In the genomic region with DNA sequence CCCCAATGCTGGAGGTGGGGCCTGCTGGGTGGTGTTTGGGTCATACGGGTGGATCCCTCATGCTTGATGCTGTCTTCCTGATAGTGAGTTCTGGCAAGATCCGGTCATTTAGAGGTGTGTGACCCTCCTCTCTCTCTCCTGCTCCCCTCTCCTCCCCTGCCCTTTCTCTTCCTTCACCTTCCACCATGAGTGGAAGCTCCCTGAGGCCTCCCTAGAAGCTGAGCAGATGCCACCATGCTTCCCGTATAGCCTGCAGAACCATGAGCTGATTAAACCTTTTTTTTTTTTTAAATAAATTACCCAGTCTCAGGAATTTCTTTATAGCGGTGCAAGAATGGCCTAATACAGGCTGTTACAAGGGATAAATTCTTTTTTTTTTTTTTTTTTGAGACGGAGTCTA, we compare ENCODE assay signal across 24 cellular contexts. TPM values are rescaled to one million over a fixed set of nuclear protein-coding genes. Genes with fewer than 3 reads are reported as not detected.
DNase-seq lines count a peak whose midpoint lies in the region; ATAC-seq, FAIRE-seq and TF ChIP-seq lines count a peak whose summit lies in the region.
"Had no signal": no experiment of that assay in that cellular context is flagged by ENCODE, and none has a peak within 500 bp of the region (broad histone marks: within the 10 kb centered on the region; RNA-seq: fewer than 3 reads in every experiment).

No MANE protein-coding gene starts in this region.

- no peak overlapping the region for H3K4me3 Mint-ChIP-seq in IgD-negative memory B cell
- peak overlapping the region in 2 of 8 donors; percentile 22 to 74 for H3K4me3 Mint-ChIP-seq in naive B cell
- H3K4me3 Mint-ChIP-seq: CD8-positive, alpha-beta memory T cell; H9; HFFc6 had no signal

- in situ Hi-C loops in K562 (cut with MboI) = no loop called here

- POLR2A ChIA-PET in K562 (lab: Yijun Ruan, JAX) = interaction anchor here (0.7 kb wide), 1 partner anchor 309 kb away, joined by 3 read pairs; no protein-coding TSS in a partner anchor

- TF ChIP-seq RAD21 in K562 (CRISPR knock-in tag; conservative IDR thresholded peaks at IDR 0.05 in 1 of 2, IDR thresholded peaks at IDR 0.05 in 1 of 2) = no peak

- no peak for TF ChIP-seq POLR2A in K562 (conservative IDR thresholded peaks at IDR 0.05)

- DNase-seq in K562 (ENCODE audit: extremely low read depth in 1 of 4, low spot score in 3 of 4) = no peak
- DNase-seq in naive B cell = no peak
- DNase-seq in stimulated activated naive CD4-positive, alpha-beta T cell (lab: John Stamatoyannopoulos, UW) = no peak
- DNase-seq: Calu3, DND-41, GM23248, H9, HFFc6, KG1, MG63, NCI-H2029 treated with DMSO at 0.1 percent for 48 hours, NCI-H446 treated with DMSO at 0.1 percent for 48 hours, NCI-H526 treated with DMSO at 0.1 percent for 48 hours had no signal

- CTCF ChIA-PET in K562 (lab: Yijun Ruan, JAX; ENCODE audit: low intra/inter-chr PET ratio) = no interaction called here

- H3K27ac Mint-ChIP-seq in IgD-negative memory B cell (peak overlapping the region; percentile 6 to 99 (median 99)), naive B cell (peak overlapping the region; percentile 93 to 100 (median 98))
- H3K27ac Mint-ChIP-seq: CD14-positive monocyte, HFFc6 had no signal

- no peak for TF ChIP-seq EP300 in K562 (IDR thresholded peaks at IDR 0.05; ENCODE audit: low read length)

- no peaks in the 10 kb centered on the region for H3K27me3 ChIP-seq in BLaER1
- peaks cover 59 to 90% of the 10 kb centered on the region in 2 experiments for H3K27me3 ChIP-seq in K562 (ENCODE audit: control insufficient read depth in 2 of 2, insufficient read depth in 2 of 2, low read length in 2 of 2)
- H3K27me3 ChIP-seq: MG63 had no signal

- H3K4me2 ChIP-seq in BLaER1 (peak overlapping the region; percentile 72), K562 (ENCODE audit: insufficient read depth, low read length) (no peak overlapping the region)

- WGBS in K562 (ENCODE audit: insufficient coverage, low coverage, missing lambda C conversion rate) = 2% methylated on average over 5 of the region's 5 CpGs

- H3K27ac ChIP-seq in BLaER1 (peak overlapping the region; percentile 7; the same call in 1 of the 2 replicates), K562 (ENCODE audit: extremely low read depth, low read depth, low read length) (no peak overlapping the region)
- H3K27ac ChIP-seq: GM23248 had no signal

- H3K4me1 ChIP-seq in BLaER1 (peaks cover 77% of the 10 kb centered on the region), K562 (replicated peaks in 1 of 2; ENCODE audit: control insufficient read depth in 2 of 2, insufficient read depth in 2 of 2, low read length in 2 of 2) (peaks cover 0 to 8% of the 10 kb centered on the region in 2 experiments; a peak in 1 of 5 replicates)

- no TSS peak for BruUV-seq in K562 (replicated peaks; lab: Mats Ljungman, UMichigan)

- H2AFZ ChIP-seq in K562 (ENCODE audit: low read depth, low read length) = no peak overlapping the region
- H2AFZ ChIP-seq: GM23248 had no signal

- H3K4me3 ChIP-seq in BLaER1 (no peak overlapping the region), K562 (no peak overlapping the region)
- H3K4me3 ChIP-seq: GM23248, MG63 had no signal

- no peaks in the 10 kb centered on the region for H3K9me1 ChIP-seq in K562 (ENCODE audit: control insufficient read depth, insufficient read depth, low read length)

- peaks cover 1% of the 10 kb centered on the region for H3K36me3 Mint-ChIP-seq in IgD-negative memory B cell
- no peaks in the 10 kb centered on the region for H3K36me3 Mint-ChIP-seq in naive B cell
- H3K36me3 Mint-ChIP-seq: CD14-positive monocyte; CD8-positive, alpha-beta memory T cell had no signal

- H3K9me3 Mint-ChIP-seq in IgD-negative memory B cell (no peaks in the 10 kb centered on the region), naive B cell (peaks cover 0 to 2% (median 0%) of the 10 kb centered on the region in 7 donors)
- H3K9me3 Mint-ChIP-seq: CD8-positive, alpha-beta memory T cell; H9; HFFc6 had no signal

- FAIRE-seq in K562 (lab: Jason Lieb, UNC) = no peak
- FAIRE-seq: A204.1, GM12892, HTR-8/SVneo, RCC 7860 had no signal

- no peaks in the 10 kb centered on the region for H3K79me2 ChIP-seq in K562 (ENCODE audit: control insufficient read depth, insufficient read depth, low read length)

- H3K27me3 Mint-ChIP-seq in IgD-negative memory B cell = peaks cover 5% of the 10 kb centered on the region
- H3K27me3 Mint-ChIP-seq in naive B cell = peaks cover 0 to 5% (median 0%) of the 10 kb centered on the region in 3 donors

- TF ChIP-seq CTCF in K562 (IDR thresholded peaks at IDR 0.05 in 2 of 3, conservative IDR thresholded peaks at IDR 0.05 in 1 of 3; ENCODE audit: insufficient read depth in 2 of 3, low read depth in 1 of 3, low read length in 3 of 3) = no peak

- no peaks in the 10 kb centered on the region for H4K20me1 ChIP-seq in BLaER1
- H4K20me1 ChIP-seq in K562 (replicated peaks; ENCODE audit: control insufficient read depth, insufficient read depth, low read length) = 0 out of 2 replicates have a peak, but pooled peaks cover 9% of the 10 kb centered on the region

- intact Hi-C loops in K562 (cut with micrococcal nuclease) = no loop called here

- H3K9ac ChIP-seq in BLaER1 (no peak overlapping the region), K562 (ENCODE audit: insufficient read depth in 1 of 2, low read depth in 2 of 2, low read length in 2 of 2) (no peak overlapping the region)
- H3K9ac ChIP-seq: GM23248 had no signal

- H3K36me3 ChIP-seq in BLaER1 (no peaks in the 10 kb centered on the region), K562 (ENCODE audit: control insufficient read depth, insufficient read depth, low read length) (no peaks in the 10 kb centered on the region)
- H3K36me3 ChIP-seq: MG63 had no signal

- ATAC-seq in K562 = no peak
- no peak for ATAC-seq in naive B cell (ENCODE audit: low read depth in 2 of 2)
- no peak for ATAC-seq in GM18519 (IDR thresholded peaks at IDR 0.05; ENCODE audit: low FRiP score, unreplicated experiment)
- ATAC-seq in HG03097 (IDR thresholded peaks at IDR 0.05; ENCODE audit: low FRiP score, unreplicated experiment) = no peak
- ATAC-seq in GM19467 (IDR thresholded peaks at IDR 0.05; ENCODE audit: unreplicated experiment) = no peak

- H3K9me3 ChIP-seq in BLaER1 = no peaks in the 10 kb centered on the region
- no peaks in the 10 kb centered on the region; the same call in 1 of the 2 replicates for H3K9me3 ChIP-seq in K562 (replicated peaks; ENCODE audit: control insufficient read depth, insufficient read depth, low read depth, low read length)
- H3K9me3 ChIP-seq: MG63 had no signal

- H3K4me1 Mint-ChIP-seq in IgD-negative memory B cell (peaks cover 30 to 40% (median 35%) of the 10 kb centered on the region in 3 donors), naive B cell (peaks cover 39 to 71% (median 68%) of the 10 kb centered on the region in 3 donors)

TF ChIP-seq in K562, 482 proteins besides CTCF, POLR2A, EP300 and RAD21:
- TF ChIP-seq ZNF436 (CRISPR knock-in tag; IDR thresholded peaks at IDR 0.05) (no peak), ZNF316 (IDR thresholded peaks at IDR 0.05) (peak; percentile 55)

RNA-seq across cellular contexts. Expression of a gene that starts 36.3 kb away (rescaled TPM):
- polyA plus RNA-seq in IgD-negative memory B cell (52.5 TPM), K562 (2011; rRNA removed) (6.8 and 8.4 TPM in 2 replicates), K562 (2014; fragmentation: Illumina TruSeq; extraction: Trizol) (16.9 and 19.0 TPM in 2 replicates), K562 (2014; fragmentation: Nextera tagmentation; extraction: Ambion mirVana) (under 1 TPM; 0.56 to 0.79 TPM), K562 (2014; rRNA removed) (14.2 and 15.1 TPM in 2 replicates), naive B cell (ENCODE audit: low read depth in 6 of 6) (10 to 100 TPM; 14.6 to 73.4 (median 36.9) TPM)
- total RNA-seq in K562 (2011; cell fraction: chromatin; rRNA removed; ENCODE audit: low replicate concordance) = 36.0 and 90.4 TPM in 2 replicates
- 51.7 and 55.4 TPM in 2 replicates for total RNA-seq in K562 (2011; cell fraction: nucleolus; rRNA removed)
- total RNA-seq in K562 (2011; cell fraction: nucleoplasm; rRNA removed) = 35.6 and 39.8 TPM in 2 replicates
- total RNA-seq in K562 (2014; rRNA removed) (13.3 and 18.0 TPM in 2 replicates), K562 (2014; rRNA removed; fragmentation: Illumina TruSeq; extraction: Trizol) (3.8 and 4.8 TPM in 2 replicates), K562 (2015; rRNA removed; fragmentation: Illumina TruSeq; extraction: Trizol) (5.2 and 6.4 TPM in 2 replicates), K562 (2021) (37.1 and 39.0 TPM in 2 replicates)
- polyA plus RNA-seq in K562 (2011; cell fraction: cytosol; rRNA removed) = 5.8 and 6.7 TPM in 2 replicates
- polyA plus RNA-seq in K562 (2011; cell fraction: nucleus; rRNA removed) = 29.7 and 45.3 TPM in 2 replicates
- 15.4 and 16.4 TPM in 2 replicates for polyA plus RNA-seq in K562 (2012)
- polyA minus RNA-seq in K562 (2011; rRNA and poly(A)+ RNA removed) = 8.4 and 9.3 TPM in 2 replicates
- 17.1 and 22.1 TPM in 2 replicates for polyA minus RNA-seq in K562 (2011; cell fraction: cytosol; rRNA and poly(A)+ RNA removed)
- 46.3 and 58.3 TPM in 2 replicates for polyA minus RNA-seq in K562 (2011; cell fraction: nucleus; rRNA and poly(A)+ RNA removed)
